9 cellular contexts compared by ENCODE assay signal in genomic region chr22:29782061-29782845, GRCh38. TPM values are rescaled to one million over a fixed set of nuclear protein-coding genes. Genes with fewer than 3 reads are reported as not detected.
A peak's percentile ranks its signal among the peaks of the same experiment; 100 is the strongest.
DNase-seq lines count a peak whose midpoint lies in the region; ATAC-seq, FAIRE-seq and TF ChIP-seq lines count a peak whose summit lies in the region.
"Had no signal": no experiment of that assay in that cellular context is flagged by ENCODE, and none has a peak within 500 bp of the region (broad histone marks: within the 10 kb centered on the region; RNA-seq: fewer than 3 reads in every experiment).

No MANE protein-coding gene starts in this region.

- DNase-seq in SK-N-SH (no peak), fibroblast of pulmonary artery (ENCODE audit: low read depth) (peak; percentile 28), urothelium cell line (ENCODE audit: low spot score) (peak; percentile 48), HT-29 (ENCODE audit: low spot score) (no peak), WTC11 (ENCODE audit: low spot score) (no peak), NOMO-1 (lab: John Stamatoyannopoulos, UW; ENCODE audit: unreplicated experiment in 2 of 2) (no peak)
- DNase-seq: NCI-H526 treated with DMSO at 0.1 percent for 48 hours had no signal

- TF ChIP-seq CTCF in SK-N-SH (IDR thresholded peaks at IDR 0.05) (no peak), fibroblast of pulmonary artery (IDR thresholded peaks at IDR 0.05; ENCODE audit: low read length, missing control alignments) (no peak), neural cell (IDR thresholded peaks at IDR 0.05; ENCODE audit: poor library complexity, severe bottlenecking) (no peak), WTC11 (IDR thresholded peaks at IDR 0.05) (no peak)

- H3K4me3 ChIP-seq in SK-N-SH (ENCODE audit: low read depth in 2 of 2, low read length in 1 of 2), result no peak overlapping the region
- no peak overlapping the region for H3K4me3 ChIP-seq in fibroblast of pulmonary artery (replicated peaks; ENCODE audit: low read depth, low read length)
- H3K4me3 ChIP-seq in neural cell (ENCODE audit: low read length), result no peak overlapping the region

- H3K27me3 ChIP-seq in SK-N-SH (ENCODE audit: insufficient read depth), result no peaks in the 10 kb centered on the region
- H3K27me3 ChIP-seq in neural cell (ENCODE audit: insufficient read depth, low read depth, low read length), result no peaks in the 10 kb centered on the region

- H3K4me1 Mint-ChIP-seq in WTC11, result peaks cover 9% of the 10 kb centered on the region

- no peak overlapping the region for H3K4me3 Mint-ChIP-seq in WTC11

- peak; percentile 55 for FAIRE-seq in urothelium cell line (lab: Jason Lieb, UNC)

- no peaks in the 10 kb centered on the region for H3K9me3 Mint-ChIP-seq in WTC11

- H3K9me3 ChIP-seq in SK-N-SH (no peaks in the 10 kb centered on the region), neural cell (ENCODE audit: low read length) (no peaks in the 10 kb centered on the region)

- no peak for ATAC-seq in WTC11

- no peaks in the 10 kb centered on the region for H3K27me3 Mint-ChIP-seq in WTC11 (ENCODE audit: low read depth)

- H3K9ac ChIP-seq in SK-N-SH (peak overlapping the region; percentile 69; the same call in 1 of the 2 replicates), neural cell (ENCODE audit: low read length) (no peak overlapping the region)

- H3K36me3 Mint-ChIP-seq in WTC11, result no peaks in the 10 kb centered on the region

- TF ChIP-seq EP300 in SK-N-SH (IDR thresholded peaks at IDR 0.05; ENCODE audit: borderline replicate concordance in 1 of 2, low read depth in 1 of 2, low read length in 1 of 2) (no peak), neural cell (conservative IDR thresholded peaks at IDR 0.05; ENCODE audit: poor library complexity, severe bottlenecking) (no peak)

- H3K36me3 ChIP-seq in SK-N-SH (replicated peaks in 1 of 2; ENCODE audit: control insufficient read depth in 1 of 2, insufficient read depth in 2 of 2, low read length in 1 of 2) (no peaks in the 10 kb centered on the region), neural cell (ENCODE audit: insufficient read depth, low read length) (no peaks in the 10 kb centered on the region)

- no peak overlapping the region for H3K27ac Mint-ChIP-seq in WTC11

- H3K4me2 ChIP-seq in SK-N-SH (0 out of 2 replicates have a peak overlapping the region, but pooled peaks have one; percentile 49), neural cell (ENCODE audit: low read length) (no peak overlapping the region)

- CTCF ChIA-PET in SK-N-SH (lab: Yijun Ruan, JAX), result interaction anchor here (1.4 to 2.1 kb wide), 3 partner anchors 92 to 223 kb away, joined by 5 to 6 read pairs (median 5); no protein-coding TSS in a partner anchor
- CTCF ChIA-PET in WTC11 (lab: Charles Lee), result interaction anchor here (1.5 to 1.6 kb wide), 2 partner anchors 10 to 93 kb away, joined by 6 to 10 read pairs; no protein-coding TSS in a partner anchor

- H3K27ac ChIP-seq in SK-N-SH (ENCODE audit: low read depth in 2 of 2, low read length in 1 of 2), result peak overlapping the region in 1 of 2 experiments; percentile 90; a peak in 3 of 4 replicates
- H3K27ac ChIP-seq in neural cell (ENCODE audit: low read length), result peak overlapping the region; percentile 31
- H3K27ac ChIP-seq: VCaP had no signal

- POLR2A ChIA-PET in SK-N-SH (lab: Yijun Ruan, JAX) (interaction anchor here (0.6 to 1.1 kb wide), 2 partner anchors 15 to 33 kb away, joined by 3 read pairs; partner anchors contain the start of genes UQCR10 and ZMAT5), WTC11 (lab: Charles Lee) (interaction anchor here (1.0 kb wide), 1 partner anchor 16 kb away, joined by 3 read pairs; no protein-coding TSS in a partner anchor)

- H2AFZ ChIP-seq in SK-N-SH (ENCODE audit: low read depth) (peak overlapping the region; percentile 15; the same call in 1 of the 2 replicates), neural cell (ENCODE audit: low read depth, low read length) (no peak overlapping the region)

- H3K9me2 ChIP-seq in SK-N-SH, result no peaks in the 10 kb centered on the region
- no peaks in the 10 kb centered on the region for H3K9me2 ChIP-seq in neural cell (ENCODE audit: insufficient read depth, low read length)

- TF ChIP-seq RAD21 in SK-N-SH (IDR thresholded peaks at IDR 0.05; ENCODE audit: low read length), result no peak
- no peak for TF ChIP-seq RAD21 in neural cell (conservative IDR thresholded peaks at IDR 0.05)

- H3K79me2 ChIP-seq in SK-N-SH (ENCODE audit: insufficient read depth) (no peaks in the 10 kb centered on the region), neural cell (replicated peaks; ENCODE audit: insufficient read depth, low read length) (no peaks in the 10 kb centered on the region)

- H4K20me1 ChIP-seq in SK-N-SH (ENCODE audit: insufficient read depth) (no peaks in the 10 kb centered on the region), neural cell (ENCODE audit: insufficient read depth) (no peaks in the 10 kb centered on the region)

- H3K4me1 ChIP-seq in SK-N-SH (ENCODE audit: control insufficient read depth in 1 of 2, insufficient read depth in 2 of 2, low read depth in 1 of 2, low read length in 1 of 2), result peaks cover 9 to 29% of the 10 kb centered on the region in 2 experiments; a peak in 3 of 4 replicates

- 92% methylated on average over 4 of the region's 7 CpGs for WGBS in SK-N-SH (ENCODE audit: low lambda C conversion rate)

- peaks cover 14% of the 10 kb centered on the region for H3F3A ChIP-seq in SK-N-SH (replicated peaks; ENCODE audit: insufficient read depth)
- H3F3A ChIP-seq in neural cell (ENCODE audit: insufficient read depth, low read length, poor library complexity, severe bottlenecking), result no peaks in the 10 kb centered on the region

TF ChIP-seq in SK-N-SH, 30 proteins besides CTCF, POLR2A, EP300 and RAD21 (continues in another document):
- TF ChIP-seq PBX3 (IDR thresholded peaks at IDR 0.05) (peak; percentile 61), RFX5 (IDR thresholded peaks at IDR 0.05; ENCODE audit: low read length) (no peak)

TF ChIP-seq in neural cell, 6 proteins besides CTCF, POLR2A, EP300 and RAD21 (continues in another document):
- no peak for TF ChIP-seq EZH2 (IDR thresholded peaks at IDR 0.05; ENCODE audit: borderline replicate concordance, insufficient read depth, low read length, poor library complexity, severe bottlenecking)
- TF ChIP-seq SMC3 (conservative IDR thresholded peaks at IDR 0.05; ENCODE audit: poor library complexity), result no peak
- TF ChIP-seq TAF1 (IDR thresholded peaks at IDR 0.05; ENCODE audit: low read depth), result no peak
- no peak for TF ChIP-seq MXI1 (conservative IDR thresholded peaks at IDR 0.05; ENCODE audit: poor library complexity, severe bottlenecking)

TF ChIP-seq in WTC11, 78 proteins besides CTCF, POLR2A, EP300 and RAD21 (continues in another document):
- no peak for TF ChIP-seq IRF1 (CRISPR knock-in tag; IDR thresholded peaks at IDR 0.05)
- no peak for TF ChIP-seq AFF4 (CRISPR knock-in tag; IDR thresholded peaks at IDR 0.05; ENCODE audit: borderline replicate concordance)
- TF ChIP-seq CREM (CRISPR knock-in tag; IDR thresholded peaks at IDR 0.05), result no peak
- TF ChIP-seq TEAD1 (CRISPR knock-in tag; IDR thresholded peaks at IDR 0.05), result no peak

RNA-seq across cellular contexts. Expression of gene UQCR10, which starts 15.1 kb away (rescaled TPM):
- 229 and 248 TPM in 2 replicates for polyA plus RNA-seq in SK-N-SH (2012; rRNA removed)
- 183 and 224 TPM in 2 replicates for polyA plus RNA-seq in SK-N-SH (2012; cell fraction: cytosol; rRNA removed)
- polyA plus RNA-seq in SK-N-SH (2012; cell fraction: nucleus; rRNA removed), result 70.0 and 99.9 TPM in 2 replicates
- polyA plus RNA-seq in neural cell, result 192 and 234 TPM in 2 replicates
- polyA minus RNA-seq in neural cell, result 47.5 and 60.8 TPM in 2 replicates
- total RNA-seq in HT-29 (2014; rRNA removed; shearing (Covaris generic)), result 226 and 227 TPM in 2 replicates
- total RNA-seq in WTC11 (2021), result 119 to 140 TPM (median 131 TPM) in 3 replicates

RNA-seq across cellular contexts. Expression of gene ZMAT5, which starts 15.4 kb away (rescaled TPM):
- 33.5 and 35.0 TPM in 2 replicates for polyA plus RNA-seq in SK-N-SH (2012; rRNA removed)
- polyA plus RNA-seq in SK-N-SH (2012; cell fraction: cytosol; rRNA removed), result 15.9 and 25.0 TPM in 2 replicates
- polyA plus RNA-seq in SK-N-SH (2012; cell fraction: nucleus; rRNA removed), result 16.8 and 18.9 TPM in 2 replicates
- polyA plus RNA-seq in neural cell, result 54.9 and 57.9 TPM in 2 replicates
- polyA minus RNA-seq in neural cell, result 12.8 and 18.3 TPM in 2 replicates
- total RNA-seq in HT-29 (2014; rRNA removed; shearing (Covaris generic)), result 21.5 and 30.0 TPM in 2 replicates
- total RNA-seq in WTC11 (2021), result 13.4 to 17.3 TPM (median 17.2 TPM) in 3 replicates

RNA-seq across cellular contexts. Expression of gene ASCC2, which starts 55.8 kb away (rescaled TPM):
- polyA plus RNA-seq in SK-N-SH (2012; rRNA removed), result 78.6 and 82.0 TPM in 2 replicates
- 42.9 and 56.0 TPM in 2 replicates for polyA plus RNA-seq in SK-N-SH (2012; cell fraction: cytosol; rRNA removed)
- polyA plus RNA-seq in SK-N-SH (2012; cell fraction: nucleus; rRNA removed), result 129 and 131 TPM in 2 replicates
- 25.3 and 26.2 TPM in 2 replicates for polyA plus RNA-seq in neural cell
- 35.3 and 36.3 TPM in 2 replicates for polyA minus RNA-seq in neural cell
- total RNA-seq in HT-29 (2014; rRNA removed; shearing (Covaris generic)), result 52.2 and 97.2 TPM in 2 replicates
- 42.2 to 43.9 TPM (median 43.6 TPM) in 3 replicates for total RNA-seq in WTC11 (2021)

Comparison
In these comparisons a context has a peak if more than half of its experiments do, and no peak if none do; other contexts are left out.
1. DNase-seq: peak in fibroblast of pulmonary artery (single experiment) and urothelium cell line (single experiment); none in SK-N-SH (single experiment), HT-29 (single experiment), WTC11 (single experiment) and NOMO-1 (0 of 2).